In the genomic region with DNA sequence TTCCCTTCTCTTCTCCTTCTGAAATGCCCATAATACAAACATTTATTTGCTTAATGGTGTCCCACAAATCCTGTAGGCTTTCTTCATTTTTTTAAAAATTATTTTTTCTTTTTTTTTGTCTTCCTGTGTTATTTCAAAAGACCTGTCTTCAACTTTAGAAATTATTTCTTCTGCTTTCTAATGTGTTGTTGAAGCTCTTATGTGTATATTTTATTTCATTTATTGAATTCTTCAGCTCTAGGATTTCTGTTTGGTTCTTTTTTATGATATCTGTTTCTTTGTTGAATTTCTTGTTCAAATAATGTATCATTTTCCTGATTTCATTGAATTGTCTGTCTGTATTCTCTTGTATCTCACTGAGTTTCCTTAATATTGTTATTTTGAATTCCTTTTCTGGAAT, we compare ENCODE assay signal across 21 cellular contexts.
"Had no signal": no experiment of that assay in that cellular context is flagged by ENCODE, and none has a peak within 500 bp of the region (broad histone marks: within the 10 kb centered on the region; RNA-seq: fewer than 3 reads in every experiment).

No MANE protein-coding gene starts in this region.

- DNase-seq: islet precursor cell; left ventricle myocardium inferior; mesendoderm; naive B cell; natural killer cell; nephron progenitor cell; occipital lobe; psoas muscle; stimulated activated CD4-positive, alpha-beta T cell treated with anti-CD3 and anti-CD28 coated beads, Interleukin-12 subunit alpha, Interleukin-12 subunit beta, amount 100 ng/mL, for 4 hours; stimulated activated CD4-positive, alpha-beta T cell treated with anti-CD3 and anti-CD28 coated beads, Interleukin-15, amount 100 ng/mL, for 24 hours; stimulated activated CD4-positive, alpha-beta T cell treated with anti-CD3 and anti-CD28 coated beads, Interleukin-2, amount 100 ng/mL, for 24 hours; stimulated activated CD4-positive, alpha-beta T cell treated with anti-CD3 and anti-CD28 coated beads, Interleukin-4, amount 100 ng/mL, for 1 hour; stimulated activated naive B cell treated with anti-CD40 and anti-IgM and Interleukin-4, amounts not matched to agents 10 μg/mL and 1 μg/mL and 100 μg/mL, for 72 hours; tibial artery; trophoblast cell; upper lobe of right lung had no signal

- H3K4me3 Mint-ChIP-seq: mesothelial cell of epicardium; naive B cell; natural killer cell; nephron progenitor cell; neural progenitor cell; stimulated activated naive B cell treated with anti-CD40 and anti-IgM and Interleukin-4, amounts not matched to agents 10 μg/mL and 1 μg/mL and 100 μg/mL, for 72 hours; stimulated activated naive CD8-positive, alpha-beta T cell treated with anti-CD3 and anti-CD28 coated beads, Interleukin-15, Interleukin-2, amounts not matched to agents 100 ng/mL and 50 ng/mL, for 24 hours had no signal

- FAIRE-seq: urothelium cell line had no signal

- H3K4me1 Mint-ChIP-seq: mesothelial cell of epicardium; natural killer cell; nephron progenitor cell; neural progenitor cell; stimulated activated naive B cell treated with anti-CD40 and anti-IgM and Interleukin-4, amounts not matched to agents 10 μg/mL and 1 μg/mL and 100 μg/mL, for 72 hours had no signal

- H3K27ac Mint-ChIP-seq: mesothelial cell of epicardium; natural killer cell; nephron progenitor cell; neural progenitor cell; stimulated activated naive B cell treated with anti-CD40 and anti-IgM and Interleukin-4, amounts not matched to agents 10 μg/mL and 1 μg/mL and 100 μg/mL, for 72 hours; stimulated activated naive CD8-positive, alpha-beta T cell treated with anti-CD3 and anti-CD28 coated beads, Interleukin-15, Interleukin-2, amounts not matched to agents 100 ng/mL and 50 ng/mL, for 24 hours had no signal

- ATAC-seq: natural killer cell; psoas muscle; sciatic nerve; stimulated activated naive B cell treated with anti-CD40 and anti-IgM and Interleukin-4, amounts not matched to agents 10 μg/mL and 1 μg/mL and 100 μg/mL, for 72 hours; upper lobe of right lung had no signal

- H3K27me3 Mint-ChIP-seq: naive B cell; stimulated activated naive B cell treated with anti-CD40 and anti-IgM and Interleukin-4, amounts not matched to agents 10 μg/mL and 1 μg/mL and 100 μg/mL, for 72 hours; stimulated activated naive CD8-positive, alpha-beta T cell treated with anti-CD3 and anti-CD28 coated beads, Interleukin-15, Interleukin-2, amounts not matched to agents 100 ng/mL and 50 ng/mL, for 24 hours had no signal
